Comparison of ENCODE assay signal across 1 cellular context in genomic region chr4:36638273-36638811, GRCh38.
TF ChIP-seq lines count a peak whose summit lies in the region.

No MANE protein-coding gene starts in this region.

TF ChIP-seq in GM23338, 12 proteins besides CTCF, POLR2A, EP300 and RAD21:
- no peak for TF ChIP-seq ZNF462 (CRISPR knock-in tag; IDR thresholded peaks at IDR 0.05)
- TF ChIP-seq STAT1 (IDR thresholded peaks at IDR 0.05; ENCODE audit: unreplicated experiment): no peak
- no peak for TF ChIP-seq JUNB (IDR thresholded peaks at IDR 0.05; ENCODE audit: unreplicated experiment)
- TF ChIP-seq ZNF331 (CRISPR knock-in tag; IDR thresholded peaks at IDR 0.05; ENCODE audit: low read depth): no peak
- no peak for TF ChIP-seq CREB1 (CRISPR knock-in tag; IDR thresholded peaks at IDR 0.05; ENCODE audit: low read depth)
- no peak for TF ChIP-seq POLR2AphosphoS5 (IDR thresholded peaks at IDR 0.05; ENCODE audit: low read depth)
- no peak for TF ChIP-seq EZH2phosphoT487 (IDR thresholded peaks at IDR 0.05; ENCODE audit: unreplicated experiment)
- no peak for TF ChIP-seq ETS1 (IDR thresholded peaks at IDR 0.05)
- TF ChIP-seq NANOG (IDR thresholded peaks at IDR 0.05; ENCODE audit: borderline replicate concordance): no peak; the same call in 1 of the 2 replicates
